ENCODE assay signal across 15 cellular contexts in the genomic region with DNA sequence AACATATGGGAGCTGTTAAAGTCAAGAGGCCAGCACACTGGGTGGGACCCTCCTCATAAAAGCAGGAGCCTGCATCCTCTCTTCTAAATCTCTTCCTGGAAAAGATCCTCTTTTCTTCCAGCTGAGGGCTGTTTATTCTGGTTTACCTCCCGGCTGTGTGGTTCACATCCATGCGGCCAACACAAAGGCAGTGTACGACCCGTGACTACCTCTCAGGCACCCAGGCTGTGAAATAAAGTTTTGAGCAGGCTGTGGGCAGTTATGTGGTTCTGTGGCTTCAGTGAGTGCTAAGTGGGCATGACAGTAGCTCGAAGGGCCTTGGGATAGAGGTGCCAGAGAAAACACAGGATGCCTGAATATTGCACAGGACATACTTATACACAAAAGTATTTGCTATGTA.
A peak's percentile ranks its signal among the peaks of the same experiment; 100 is the strongest.
DNase-seq lines count a peak whose midpoint lies in the region; ATAC-seq, FAIRE-seq and TF ChIP-seq lines count a peak whose summit lies in the region.
"Had no signal": no experiment of that assay in that cellular context is flagged by ENCODE, and none has a peak within 500 bp of the region (broad histone marks: within the 10 kb centered on the region; RNA-seq: fewer than 3 reads in every experiment).

No MANE protein-coding gene starts in this region.

- H3K27me3 Mint-ChIP-seq in H9 (ENCODE audit: low read depth): peaks cover 7% of the 10 kb centered on the region

- no peak overlapping the region for H2BK15ac ChIP-seq in H9 (ENCODE audit: low read depth, low read length)
- H2BK15ac ChIP-seq in H1 (ENCODE audit: low read length): no peak overlapping the region
- H2BK15ac ChIP-seq in neuronal stem cell (ENCODE audit: low read length): no peak overlapping the region

- no peak overlapping the region for H3K56ac ChIP-seq in H9 (ENCODE audit: insufficient read length, low read depth, low read length)
- H3K56ac ChIP-seq in H1 (replicated peaks; ENCODE audit: insufficient read length, low read depth, low read length): no peak overlapping the region

- H3K14ac ChIP-seq in H9 (ENCODE audit: insufficient read depth, low read length): 0 out of 2 replicates have a peak overlapping the region, but pooled peaks have one; percentile 25
- H3K14ac ChIP-seq in H1 (ENCODE audit: insufficient read length): no peak overlapping the region
- no peak overlapping the region for H3K14ac ChIP-seq in neuronal stem cell (ENCODE audit: low read length)

- H2BK5ac ChIP-seq in H9 (ENCODE audit: insufficient read length, low read length) (no peak overlapping the region), H1 (ENCODE audit: low read depth, low read length) (no peak overlapping the region), neuronal stem cell (ENCODE audit: low read length) (no peak overlapping the region)

- TF ChIP-seq EP300 in H1 (IDR thresholded peaks at IDR 0.05; ENCODE audit: borderline replicate concordance in 1 of 2, low read depth in 2 of 2, low read length in 2 of 2): no peak

- H3K27ac Mint-ChIP-seq in H9: no peak overlapping the region

- no peak overlapping the region for H2BK20ac ChIP-seq in H9 (ENCODE audit: low read depth, low read length, poor library complexity, severe bottlenecking)
- no peak overlapping the region for H2BK20ac ChIP-seq in H1 (ENCODE audit: low read length)

- no peak overlapping the region for H2BK120ac ChIP-seq in H9 (ENCODE audit: low read depth, low read length, poor library complexity, severe bottlenecking)
- H2BK120ac ChIP-seq in H1 (replicated peaks; ENCODE audit: low read depth, low read length): no peak overlapping the region
- H2BK120ac ChIP-seq in neuronal stem cell (ENCODE audit: low read depth, low read length): no peak overlapping the region

- no peak for TF ChIP-seq POLR2A in H1 (IDR thresholded peaks at IDR 0.05; ENCODE audit: control extremely low read depth in 1 of 2, low read depth in 2 of 2, low read length in 2 of 2)

- H3K27ac ChIP-seq in H9 (ENCODE audit: insufficient read length, low read depth, low read length) (no peak overlapping the region), H1 (ENCODE audit: low read depth, low read length) (no peak overlapping the region), neuronal stem cell (replicated peaks; ENCODE audit: low read length) (no peak overlapping the region), thoracic aorta (peak overlapping the region; percentile 43 to 68)
- H3K27ac ChIP-seq in effector memory CD4-positive, alpha-beta T cell (ENCODE audit: insufficient read depth, low read length, poor library complexity, severe bottlenecking): no peak overlapping the region
- H3K27ac ChIP-seq: BLaER1 treated with 17β-estradiol and CSF1 and Interleukin-3, amounts not matched to agents 10 nM and 100 nM; GM23248 had no signal

- H4K20me1 ChIP-seq in H9 (ENCODE audit: control insufficient read depth, insufficient read depth, insufficient read length): no peaks in the 10 kb centered on the region
- H4K20me1 ChIP-seq in H1 (replicated peaks in 1 of 2; ENCODE audit: control insufficient read depth in 1 of 2, insufficient read depth in 2 of 2, low read length in 2 of 2): no peaks in the 10 kb centered on the region
- H4K20me1 ChIP-seq: BLaER1 treated with 17β-estradiol and CSF1 and Interleukin-3, amounts not matched to agents 10 nM and 100 nM had no signal

- no peak for ATAC-seq in thoracic aorta (ENCODE audit: insufficient number of reproducible peaks, low FRiP score, low read depth)
- no peak for ATAC-seq in GM18858 (IDR thresholded peaks at IDR 0.05; ENCODE audit: unreplicated experiment)

- no peak for TF ChIP-seq RAD21 in H1 (IDR thresholded peaks at IDR 0.05 in 1 of 2, conservative IDR thresholded peaks at IDR 0.05 in 1 of 2; ENCODE audit: low read depth in 2 of 2, low read length in 2 of 2)

- H3K4me1 Mint-ChIP-seq in H9: peaks cover 21 to 24% of the 10 kb centered on the region in 2 experiments
- H3K4me1 Mint-ChIP-seq: CD4-positive, CD25-positive, alpha-beta regulatory T cell had no signal

- H3K4ac ChIP-seq in H9 (ENCODE audit: low read depth, low read length) (no peak overlapping the region), H1 (replicated peaks; ENCODE audit: insufficient read length, low read depth, low read length) (no peak overlapping the region), neuronal stem cell (ENCODE audit: low read length) (no peak overlapping the region)

- no peak overlapping the region for H2AK5ac ChIP-seq in H9 (ENCODE audit: insufficient read length, low read length)
- H2AK5ac ChIP-seq in H1 (ENCODE audit: low read depth, low read length): no peak overlapping the region
- no peak overlapping the region for H2AK5ac ChIP-seq in neuronal stem cell (ENCODE audit: low read depth, low read length)

- peaks cover 2% of the 10 kb centered on the region for H3K23me2 ChIP-seq in H9 (ENCODE audit: insufficient read length, low read depth, low read length, poor library complexity, severe bottlenecking)
- peaks cover 2% of the 10 kb centered on the region; the same call in 1 of the 2 replicates for H3K23me2 ChIP-seq in H1 (ENCODE audit: low read depth, low read length)

- no peak overlapping the region for H4K5ac ChIP-seq in H9 (ENCODE audit: insufficient read length, low read depth, low read length)
- H4K5ac ChIP-seq in H1 (ENCODE audit: insufficient read length, low read depth, low read length): no peak overlapping the region

- no peak overlapping the region for H3K4me3 Mint-ChIP-seq in H9
- H3K4me3 Mint-ChIP-seq: CD4-positive, CD25-positive, alpha-beta regulatory T cell had no signal

- peaks cover 7% of the 10 kb centered on the region for H3K4me1 ChIP-seq in H9 (ENCODE audit: insufficient read depth, low read length)
- peaks cover 6 to 12% (median 9%) of the 10 kb centered on the region in 4 experiments for H3K4me1 ChIP-seq in H1 (replicated peaks in 1 of 4; ENCODE audit: control insufficient read depth in 3 of 4, insufficient read depth in 4 of 4, low read length in 3 of 4)
- H3K4me1 ChIP-seq in neuronal stem cell (ENCODE audit: control insufficient read depth in 2 of 2, insufficient read depth in 1 of 2, low read depth in 1 of 2, low read length in 2 of 2): peaks cover 0 to 6% of the 10 kb centered on the region in 2 donors
- H3K4me1 ChIP-seq in thoracic aorta (ENCODE audit: control insufficient read depth in 1 of 2, low read depth in 2 of 2): peaks cover 13 to 20% of the 10 kb centered on the region in 2 donors
- no peaks in the 10 kb centered on the region for H3K4me1 ChIP-seq in effector memory CD4-positive, alpha-beta T cell (ENCODE audit: control insufficient read depth, insufficient read depth, low read length, poor library complexity, severe bottlenecking)
- H3K4me1 ChIP-seq: BLaER1 treated with 17β-estradiol and CSF1 and Interleukin-3, amounts not matched to agents 10 nM and 100 nM; HAP-1 had no signal

- CTCF ChIA-PET in H1 (lab: Charles Lee; ENCODE audit: partially characterized antibody): interaction anchor here (0.6 to 5.4 kb wide), 12 partner anchors 9 to 175 kb away, joined by 3 to 67 read pairs (median 4); no protein-coding TSS in a partner anchor

- TF ChIP-seq CTCF in H9 (conservative IDR thresholded peaks at IDR 0.05) (no peak), H1 (IDR thresholded peaks at IDR 0.05; ENCODE audit: control extremely low read depth in 1 of 3, insufficient read depth in 1 of 3, low read depth in 1 of 3, low read length in 3 of 3) (no peak), thoracic aorta (IDR thresholded peaks at IDR 0.05) (no peak)

- H3K4me2 ChIP-seq in H9 (ENCODE audit: insufficient read depth, insufficient read length, low read length) (no peak overlapping the region), H1 (ENCODE audit: insufficient read depth in 1 of 2, low read depth in 2 of 2, low read length in 2 of 2) (no peak overlapping the region), neuronal stem cell (ENCODE audit: insufficient read depth, low read length, poor library complexity, severe bottlenecking) (no peak overlapping the region)
- H3K4me2 ChIP-seq: BLaER1 treated with 17β-estradiol and CSF1 and Interleukin-3, amounts not matched to agents 10 nM and 100 nM had no signal

- no peaks in the 10 kb centered on the region for H3K79me1 ChIP-seq in H9 (ENCODE audit: insufficient read depth, low read depth, low read length, poor library complexity, severe bottlenecking)
- H3K79me1 ChIP-seq in H1 (ENCODE audit: low read depth, low read length): no peaks in the 10 kb centered on the region
- no peaks in the 10 kb centered on the region for H3K79me1 ChIP-seq in neuronal stem cell (ENCODE audit: low read depth, low read length)

- H3K18ac ChIP-seq in H9 (ENCODE audit: insufficient read length, low read depth, low read length) (no peak overlapping the region), H1 (ENCODE audit: extremely low read depth, low read length) (no peak overlapping the region), neuronal stem cell (ENCODE audit: low read length) (no peak overlapping the region)

- H3K9ac ChIP-seq in H9 (ENCODE audit: extremely low read depth, insufficient read length, low read length) (no peak overlapping the region), H1 (replicated peaks in 1 of 4; ENCODE audit: extremely low read depth in 1 of 4, low read depth in 3 of 4, low read length in 3 of 4) (no peak overlapping the region), neuronal stem cell (ENCODE audit: low read depth, low read length, poor library complexity) (no peak overlapping the region)
- H3K9ac ChIP-seq: BLaER1 treated with 17β-estradiol and CSF1 and Interleukin-3, amounts not matched to agents 10 nM and 100 nM; GM23248 had no signal

- H4K91ac ChIP-seq in H9 (ENCODE audit: insufficient read length, low read depth, low read length): no peak overlapping the region
- peak overlapping the region; percentile 47 for H4K91ac ChIP-seq in H1 (replicated peaks; ENCODE audit: insufficient read length, low read length)
- no peak overlapping the region for H4K91ac ChIP-seq in neuronal stem cell (ENCODE audit: low read depth, low read length, poor library complexity)

- H3K4me3 ChIP-seq in H1 (ENCODE audit: extremely low read depth in 1 of 4, insufficient read depth in 2 of 4, low read depth in 3 of 4, low read length in 4 of 4) (no peak overlapping the region), neuronal stem cell (ENCODE audit: low read length in 2 of 2) (no peak overlapping the region), thoracic aorta (no peak overlapping the region)
- H3K4me3 ChIP-seq in effector memory CD4-positive, alpha-beta T cell (ENCODE audit: insufficient read depth, low read depth, low read length, poor library complexity, severe bottlenecking): no peak overlapping the region
- H3K4me3 ChIP-seq: BLaER1 treated with 17β-estradiol and CSF1 and Interleukin-3, amounts not matched to agents 10 nM and 100 nM; GM23248; HAP-1 had no signal

- H3K36me3 Mint-ChIP-seq in H9 (ENCODE audit: insufficient read depth in 1 of 3, low read depth in 3 of 3): peaks cover 0 to 8% (median 0%) of the 10 kb centered on the region in 3 experiments; a peak in 3 of 7 replicates
- H3K36me3 Mint-ChIP-seq: CD4-positive, CD25-positive, alpha-beta regulatory T cell had no signal

- no peak overlapping the region for H3T11ph ChIP-seq in H9 (ENCODE audit: low read length)

- WGBS in H9 (ENCODE audit: extremely low coverage, insufficient read length, low lambda C conversion rate): no CpG with 5 or more reads among the region's 5 CpGs
- 86% methylated on average over 5 of the region's 5 CpGs; no CpG with 5 or more reads in 1 of the 2 experiments for WGBS in H1 (ENCODE audit: extremely low coverage in 1 of 2, insufficient coverage in 1 of 2, insufficient read length in 1 of 2, insufficient replicate concordance in 2 of 2, low coverage in 1 of 2, low lambda C conversion rate in 2 of 2, missing lambda C conversion rate in 1 of 2), 2 experiments
- no CpG with 5 or more reads among the region's 5 CpGs for WGBS in neuronal stem cell (ENCODE audit: extremely low coverage in 2 of 2, insufficient read length in 2 of 2, insufficient replicate concordance in 1 of 2), 2 donors

- peaks cover 2 to 8% of the 10 kb centered on the region in 2 experiments; a peak in 3 of 5 replicates for H3K9me3 Mint-ChIP-seq in H9

- POLR2A ChIA-PET in H1 (lab: Charles Lee; ENCODE audit: partially characterized antibody): no interaction called here

- H3K27me3 ChIP-seq in H9 (ENCODE audit: insufficient read depth, low read length): no peaks in the 10 kb centered on the region; the same call in 1 of the 2 replicates
- no peaks in the 10 kb centered on the region; a peak in 1 of 7 replicates for H3K27me3 ChIP-seq in H1 (replicated peaks in 1 of 4; ENCODE audit: control insufficient read depth in 3 of 4, extremely low read depth in 1 of 4, insufficient read depth in 3 of 4, low read length in 3 of 4)
- H3K27me3 ChIP-seq in neuronal stem cell (ENCODE audit: control insufficient read depth in 3 of 3, insufficient read depth in 3 of 3, low read depth in 1 of 3, low read length in 3 of 3): no peaks in the 10 kb centered on the region
- H3K27me3 ChIP-seq in thoracic aorta (replicated peaks; ENCODE audit: insufficient read depth): no peaks in the 10 kb centered on the region
- H3K27me3 ChIP-seq in effector memory CD4-positive, alpha-beta T cell (replicated peaks; ENCODE audit: control insufficient read depth, insufficient read depth, low read length, poor library complexity, severe bottlenecking): no peaks in the 10 kb centered on the region
- H3K27me3 ChIP-seq: BLaER1 treated with 17β-estradiol and CSF1 and Interleukin-3, amounts not matched to agents 10 nM and 100 nM had no signal

- H3K79me2 ChIP-seq in H9 (ENCODE audit: insufficient read depth, low read length) (no peaks in the 10 kb centered on the region), H1 (ENCODE audit: control insufficient read depth in 1 of 2, insufficient read depth in 2 of 2, low read length in 2 of 2) (no peaks in the 10 kb centered on the region)

- no peak overlapping the region for H3K23ac ChIP-seq in H9 (ENCODE audit: insufficient read length, low read depth, low read length)
- no peak overlapping the region for H3K23ac ChIP-seq in H1 (ENCODE audit: insufficient read length)
- no peak overlapping the region for H3K23ac ChIP-seq in neuronal stem cell (ENCODE audit: low read depth, low read length, poor library complexity)

- H3K9me3 ChIP-seq in H9 (ENCODE audit: control insufficient read depth, low read depth, low read length) (no peaks in the 10 kb centered on the region), H1 (ENCODE audit: insufficient read depth in 2 of 2, low read depth in 1 of 2, low read length in 1 of 2) (no peaks in the 10 kb centered on the region), neuronal stem cell (replicated peaks in 1 of 2; ENCODE audit: control insufficient read depth in 2 of 2, insufficient read depth in 1 of 2, low read depth in 1 of 2, low read length in 2 of 2) (peaks cover 0 to 2% of the 10 kb centered on the region in 2 donors), thoracic aorta (no peaks in the 10 kb centered on the region)
- H3K9me3 ChIP-seq in effector memory CD4-positive, alpha-beta T cell (ENCODE audit: control insufficient read depth, low read length): no peaks in the 10 kb centered on the region
- H3K9me3 ChIP-seq: HAP-1 had no signal

- H2AFZ ChIP-seq in H9 (ENCODE audit: low read length): no peak overlapping the region
- H2AFZ ChIP-seq in H1 (ENCODE audit: low read length): no peak overlapping the region
- peak overlapping the region; percentile 68 for H2AFZ ChIP-seq in neuronal stem cell (ENCODE audit: low read length)
- H2AFZ ChIP-seq: GM23248 had no signal

- no peak overlapping the region for H2BK12ac ChIP-seq in H9 (ENCODE audit: insufficient read length, low read depth, low read length)
- H2BK12ac ChIP-seq in H1 (ENCODE audit: low read depth, low read length): no peak overlapping the region
- no peak overlapping the region for H2BK12ac ChIP-seq in neuronal stem cell (ENCODE audit: low read length)

- H3K36me3 ChIP-seq in H1 (ENCODE audit: control insufficient read depth in 2 of 4, insufficient read depth in 4 of 4, low read length in 3 of 4) (no peaks in the 10 kb centered on the region), neuronal stem cell (replicated peaks in 1 of 2; ENCODE audit: control insufficient read depth in 2 of 2, insufficient read depth in 2 of 2, low read length in 2 of 2) (no peaks in the 10 kb centered on the region), thoracic aorta (no peaks in the 10 kb centered on the region)
- no peaks in the 10 kb centered on the region for H3K36me3 ChIP-seq in effector memory CD4-positive, alpha-beta T cell (ENCODE audit: control insufficient read depth, insufficient read depth, low read length)
- H3K36me3 ChIP-seq: BLaER1 treated with 17β-estradiol and CSF1 and Interleukin-3, amounts not matched to agents 10 nM and 100 nM; HAP-1 had no signal

- FAIRE-seq in H1 (lab: Jason Lieb, UNC): no peak

- DNase-seq in H9 (no peak), H1 (ENCODE audit: low read depth in 1 of 2, low spot score in 2 of 2) (no peak), neuronal stem cell (ENCODE audit: low spot score) (no peak), thoracic aorta (ENCODE audit: low spot score) (no peak)
- no peak for DNase-seq in effector memory CD4-positive, alpha-beta T cell
- DNase-seq in activated CD4-positive, CD25-positive, alpha-beta regulatory T cell treated with anti-CD3 and anti-CD28 coated beads, Interleukin-2, amount 50 U/mL, for 72 hours: no peak
- DNase-seq: 8988T; AML-193; CD4-positive, CD25-positive, alpha-beta regulatory T cell; DMS53; GF-D8; GM23248 had no signal

- H4K8ac ChIP-seq in H9 (replicated peaks; ENCODE audit: insufficient read length, low read depth, low read length): no peak overlapping the region
- no peak overlapping the region for H4K8ac ChIP-seq in H1 (ENCODE audit: extremely low read depth, insufficient read depth, low read length)
- H4K8ac ChIP-seq in neuronal stem cell (ENCODE audit: low read depth, low read length): no peak overlapping the region

Comparison
In these comparisons a context has a peak if more than half of its experiments do, and no peak if none do; other contexts are left out.
1. H3K27ac ChIP-seq: peak in thoracic aorta (2 of 2); none in H9 (single experiment), H1 (single experiment), neuronal stem cell (single experiment) and effector memory CD4-positive, alpha-beta T cell (single experiment).